Comparison of ENCODE assay signal across 13 cellular contexts in genomic region chr10:132994371-132994796, GRCh38. TPM values are rescaled to one million over a fixed set of nuclear protein-coding genes. Genes with fewer than 3 reads are reported as not detected.
DNase-seq lines count a peak whose midpoint lies in the region; ATAC-seq and TF ChIP-seq lines count a peak whose summit lies in the region.
"Had no signal": no experiment of that assay in that cellular context is flagged by ENCODE, and none has a peak within 500 bp of the region (broad histone marks: within the 10 kb centered on the region; RNA-seq: fewer than 3 reads in every experiment).

No MANE protein-coding gene starts in this region.

- H3K27me3 ChIP-seq in foreskin keratinocyte (no peaks in the 10 kb centered on the region), ovary (no peaks in the 10 kb centered on the region)
- H3K27me3 ChIP-seq: transverse colon had no signal

- no peak overlapping the region for H3K27ac ChIP-seq in foreskin keratinocyte
- no peak overlapping the region for H3K27ac ChIP-seq in ovary
- H3K27ac ChIP-seq: transverse colon had no signal

- no peaks in the 10 kb centered on the region for H3K9me3 ChIP-seq in ovary
- H3K9me3 ChIP-seq: transverse colon had no signal

- TF ChIP-seq EP300 in ovary (IDR thresholded peaks at IDR 0.05) = no peak

- H3K4me3 ChIP-seq in ovary = peak overlapping the region; percentile 18
- H3K4me3 ChIP-seq: K562 had no signal

- TF ChIP-seq POLR2A in ovary (IDR thresholded peaks at IDR 0.05) = no peak

- 7 to 27% (median 17%) methylated on average over 24 of the region's 24 CpGs for WGBS in ovary, 3 donors

- ATAC-seq in foreskin keratinocyte = peak; percentile 15
- ATAC-seq in HG02840 (IDR thresholded peaks at IDR 0.05; ENCODE audit: low FRiP score, unreplicated experiment) = no peak
- ATAC-seq: activated CD8-positive, alpha-beta memory T cell treated with anti-CD3 and anti-CD28 coated beads, Interleukin-2, amount 10 ng/mL, durations not matched to agents 7 days and 5 days; K562 had no signal

- TF ChIP-seq CTCF in foreskin keratinocyte (conservative IDR thresholded peaks at IDR 0.05) = no peak
- TF ChIP-seq CTCF in ovary (IDR thresholded peaks at IDR 0.05) = no peak

- H3K4me1 ChIP-seq in foreskin keratinocyte (no peaks in the 10 kb centered on the region), ovary (ENCODE audit: insufficient read depth) (peaks cover 4% of the 10 kb centered on the region)
- H3K4me1 ChIP-seq: transverse colon had no signal

- intact Hi-C loops in ovary (cut with DNase I) = no loop called here

- H3K36me3 ChIP-seq in ovary = no peaks in the 10 kb centered on the region
- H3K36me3 ChIP-seq: transverse colon had no signal

- peak; percentile 50 for DNase-seq in AG08395 (ENCODE audit: low spot score)
- peak; percentile 24 for DNase-seq in RPMI7951 (ENCODE audit: low read depth)
- no peak for DNase-seq in foreskin keratinocyte
- DNase-seq in ovary = no peak
- DNase-seq in NCI-H1694 (lab: John Stamatoyannopoulos, UW) = no peak
- no peak for DNase-seq in stimulated activated CD4-positive, alpha-beta T cell treated with anti-CD3 and anti-CD28 coated beads, Interleukin-1b, Interleukin-23, amount 100 ng/mL, for 48 hours
- no peak for DNase-seq in NCI-H1105 treated with DMSO at 0.1 percent for 48 hours (lab: John Stamatoyannopoulos, UW)
- DNase-seq: activated CD8-positive, alpha-beta memory T cell treated with anti-CD3 and anti-CD28 coated beads, Interleukin-2, amount 10 ng/mL, durations not matched to agents 7 days and 5 days; C1 segment of cervical spinal cord; H7; transverse colon had no signal

RNA-seq across cellular contexts. Expression of gene CFAP46, which starts 52.0 kb away (rescaled TPM):
- not detected in 2 replicates for total RNA-seq in RPMI7951 (2014; rRNA removed; shearing (Covaris generic))
- total RNA-seq in foreskin keratinocyte (1.8 and 2.1 TPM in 2 replicates), ovary (10 to 100 TPM in 1 of 7 donors, 1 to 10 TPM in 4, under 1 TPM in 1, not detected in 1; 0.56 to 22.4 (median 1.9) TPM)
- polyA plus RNA-seq in foreskin keratinocyte (1.5 and 1.7 TPM in 2 replicates), ovary (under 1 TPM; 0.50 to 0.68 TPM)
- total RNA-seq: activated CD8-positive, alpha-beta memory T cell treated with anti-CD3 and anti-CD28 coated beads, Interleukin-2, amount 10 ng/mL, durations not matched to agents 7 days and 5 days; K562; transverse colon had no signal
- polyA plus RNA-seq: K562 had no signal

Comparison
In these comparisons a context has a peak if more than half of its experiments do, and no peak if none do; other contexts are left out.
1. DNase-seq: peak in AG08395 (single experiment) and RPMI7951 (single experiment); none in foreskin keratinocyte (0 of 2), ovary (0 of 5), NCI-H1694 (single experiment), stimulated activated CD4-positive, alpha-beta T cell treated with anti-CD3 and anti-CD28 coated beads, Interleukin-1b, Interleukin-23, amount 100 ng/mL, for 48 hours (single experiment) and NCI-H1105 treated with DMSO at 0.1 percent for 48 hours (single experiment).